ENCODE assay signal across 29 cellular contexts in genomic region chr11:82929121-82929520, GRCh38.
"Had no signal": no experiment of that assay in that cellular context is flagged by ENCODE, and none has a peak within 500 bp of the region (broad histone marks: within the 10 kb centered on the region; RNA-seq: fewer than 3 reads in every experiment).

No MANE protein-coding gene starts in this region.

- H3K27ac Mint-ChIP-seq: dendritic cell treated with granulocyte-macrophage colony-stimulating factor and Interleukin-4, amounts not matched to agents 40 ng/mL and 50 ng/mL, for 4 days; endodermal cell; nephron progenitor cell; type B pancreatic cell had no signal

- DNase-seq: colonic mucosa; effector CD8-positive, alpha-beta T cell; endodermal cell; foreskin fibroblast; gastrocnemius medialis; head of caudate nucleus; left cardiac atrium; left lung; mesendoderm; midbrain; naive thymus-derived CD8-positive, alpha-beta T cell; nephron progenitor cell; nucleus accumbens; stimulated activated CD4-positive, alpha-beta T cell treated with anti-CD3 and anti-CD28 coated beads, Interleukin-12 subunit alpha, Interleukin-12 subunit beta, amount 100 ng/mL, for 4 hours; stimulated activated CD4-positive, alpha-beta T cell treated with anti-CD3 and anti-CD28 coated beads, Interleukin-1b, Interleukin-23, amount 100 ng/mL, for 48 hours; stimulated activated CD4-positive, alpha-beta T cell treated with anti-CD3 and anti-CD28 coated beads, Interleukin-4, amount 100 ng/mL, for 1 hour; stimulated activated CD8-positive, alpha-beta memory T cell treated with anti-CD3 and anti-CD28 coated beads, Interleukin-4, amount 100 ng/mL, for 48 hours; stimulated activated naive CD8-positive, alpha-beta T cell treated with anti-CD3 and anti-CD28 coated beads, Interleukin-15, Interleukin-2, amounts not matched to agents 100 U/mL and 50 U/mL, for 24 hours; substantia nigra; testis; tibial artery had no signal

- H3K4me1 ChIP-seq: colonic mucosa, gastrocnemius medialis, left lung, prostate gland, right atrium auricular region, testis, tibial artery had no signal

- H3K9me3 ChIP-seq: colonic mucosa, gastrocnemius medialis, left lung, prostate gland, right atrium auricular region, testis, tibial artery had no signal

- H3K4me2 ChIP-seq: smooth muscle cell had no signal

- H3K36me3 ChIP-seq: colonic mucosa, gastrocnemius medialis, left lung, prostate gland, right atrium auricular region, tibial artery had no signal

- ATAC-seq: esophagus mucosa; gastrocnemius medialis; left cardiac atrium; left lung; naive thymus-derived CD8-positive, alpha-beta T cell; sciatic nerve; stimulated activated naive CD8-positive, alpha-beta T cell treated with anti-CD3 and anti-CD28 coated beads, Interleukin-15, Interleukin-2, amounts not matched to agents 100 U/mL and 50 U/mL, for 24 hours had no signal

- H3K27ac ChIP-seq: colonic mucosa, epithelial cell of prostate, gastrocnemius medialis, left lung, prostate gland, right atrium auricular region, testis, tibial artery had no signal

- H3K4me1 Mint-ChIP-seq: endodermal cell, nephron progenitor cell had no signal

- H3K4me3 ChIP-seq: colonic mucosa, gastrocnemius medialis, left lung, prostate gland, right atrium auricular region, smooth muscle cell, testis, tibial artery had no signal

- H3K27me3 Mint-ChIP-seq: dendritic cell treated with granulocyte-macrophage colony-stimulating factor and Interleukin-4, amounts not matched to agents 40 ng/mL and 50 ng/mL, for 4 days; naive thymus-derived CD8-positive, alpha-beta T cell; type B pancreatic cell had no signal

- H3K9me3 Mint-ChIP-seq: dendritic cell treated with granulocyte-macrophage colony-stimulating factor and Interleukin-4, amounts not matched to agents 40 ng/mL and 50 ng/mL, for 4 days; endodermal cell; naive thymus-derived CD8-positive, alpha-beta T cell; nephron progenitor cell; type B pancreatic cell had no signal

- H3K4me3 Mint-ChIP-seq: dendritic cell treated with granulocyte-macrophage colony-stimulating factor and Interleukin-4, amounts not matched to agents 40 ng/mL and 50 ng/mL, for 4 days; endodermal cell; nephron progenitor cell; type B pancreatic cell had no signal

- H3K36me3 Mint-ChIP-seq: naive thymus-derived CD8-positive, alpha-beta T cell had no signal

- H3K27me3 ChIP-seq: colonic mucosa, gastrocnemius medialis, left lung, right atrium auricular region, testis, tibial artery had no signal
